Comparison of ENCODE assay signal across 13 cellular contexts in the genomic region with DNA sequence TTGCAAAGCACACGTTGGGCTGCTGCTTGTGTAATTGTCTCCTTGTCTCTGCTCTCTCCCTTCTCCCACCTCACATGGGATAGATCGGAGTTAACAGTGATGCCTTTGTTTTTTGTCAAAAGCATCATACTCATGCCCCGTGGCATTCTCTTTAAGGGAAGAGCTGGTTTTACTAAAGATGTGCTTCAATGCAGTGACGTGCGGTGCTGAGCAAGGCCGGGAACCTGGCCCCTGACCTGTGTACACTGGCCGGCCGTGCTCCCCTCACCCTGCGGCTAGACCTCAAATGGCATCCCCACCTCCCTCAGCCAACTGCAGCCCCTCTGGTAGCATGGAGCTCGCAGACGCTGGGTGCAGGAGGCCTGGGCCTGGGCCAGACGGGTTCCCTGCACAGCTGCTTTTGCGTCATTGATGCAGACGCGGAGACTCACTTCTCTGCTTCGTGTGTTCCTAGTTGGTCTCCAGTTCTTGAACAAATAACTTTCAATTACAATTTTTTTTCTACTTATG. TPM values are rescaled to one million over a fixed set of nuclear protein-coding genes. Genes with fewer than 3 reads are reported as not detected.
DNase-seq lines count a peak whose midpoint lies in the region; ATAC-seq, FAIRE-seq and TF ChIP-seq lines count a peak whose summit lies in the region.
"Had no signal": no experiment of that assay in that cellular context is flagged by ENCODE, and none has a peak within 500 bp of the region (broad histone marks: within the 10 kb centered on the region; RNA-seq: fewer than 3 reads in every experiment).

No MANE protein-coding gene starts in this region.

- peaks cover 62% of the 10 kb centered on the region for H3K4me1 ChIP-seq in SJSA1 (replicated peaks)

- no peaks in the 10 kb centered on the region for H3K27me3 ChIP-seq in SJSA1 (replicated peaks)
- H3K27me3 ChIP-seq: ovary, uterus had no signal

- H3K27me3 Mint-ChIP-seq in Calu3 (ENCODE audit: unreplicated experiment) = no peaks in the 10 kb centered on the region
- no peaks in the 10 kb centered on the region for H3K27me3 Mint-ChIP-seq in progenitor cell of endocrine pancreas
- no peaks in the 10 kb centered on the region for H3K27me3 Mint-ChIP-seq in activated T-cell treated with anti-CD3 and anti-CD28 coated beads, Interleukin-2, amount 50 U/mL, for 4 hours (ENCODE audit: low read depth)
- H3K27me3 Mint-ChIP-seq: central memory CD8-positive, alpha-beta T cell had no signal

- TF ChIP-seq CTCF in Calu3 (IDR thresholded peaks at IDR 0.05; ENCODE audit: unreplicated experiment) = no peak
- no peak for TF ChIP-seq CTCF in progenitor cell of endocrine pancreas (IDR thresholded peaks at IDR 0.05; ENCODE audit: unreplicated experiment)

- H3K27ac Mint-ChIP-seq in Calu3 (ENCODE audit: unreplicated experiment) (peak overlapping the region; percentile 60), progenitor cell of endocrine pancreas (peak overlapping the region; percentile 33)

- peaks cover 6% of the 10 kb centered on the region for H3K36me3 Mint-ChIP-seq in Calu3 (ENCODE audit: insufficient read depth, unreplicated experiment)
- H3K36me3 Mint-ChIP-seq in progenitor cell of endocrine pancreas (ENCODE audit: insufficient read depth) = peaks cover 1% of the 10 kb centered on the region
- peaks cover 14% of the 10 kb centered on the region for H3K36me3 Mint-ChIP-seq in activated T-cell treated with anti-CD3 and anti-CD28 coated beads, Interleukin-2, amount 50 U/mL, for 4 hours (ENCODE audit: insufficient read depth)

- CTCF ChIA-PET in Calu3 (lab: Charles Lee) = interaction anchor here (0.6 kb wide), 1 partner anchor 27 kb away, joined by 3 read pairs; no protein-coding TSS in a partner anchor

- no peak for ATAC-seq in HG02642 (IDR thresholded peaks at IDR 0.05; ENCODE audit: poor library complexity, unreplicated experiment)
- ATAC-seq in activated T-cell treated with anti-CD3 and anti-CD28 coated beads, Interleukin-2, amount 50 U/mL, for 4 hours = no peak

- peak overlapping the region; percentile 93 for H3K27ac ChIP-seq in SJSA1
- H3K27ac ChIP-seq: uterus had no signal

- peaks cover 19% of the 10 kb centered on the region for H3K4me1 Mint-ChIP-seq in Calu3 (ENCODE audit: low read depth, unreplicated experiment)
- H3K4me1 Mint-ChIP-seq in progenitor cell of endocrine pancreas (ENCODE audit: low read depth) = peaks cover 12% of the 10 kb centered on the region
- peaks cover 68% of the 10 kb centered on the region for H3K4me1 Mint-ChIP-seq in activated T-cell treated with anti-CD3 and anti-CD28 coated beads, Interleukin-2, amount 50 U/mL, for 4 hours (ENCODE audit: low read depth)

- no peak for DNase-seq in Calu3
- peak in 1 of 2 experiments; percentile 59 for DNase-seq in SJSA1 (ENCODE audit: low read depth in 1 of 2, low spot score in 2 of 2)
- peak; percentile 92 for DNase-seq in foreskin melanocyte
- no peak for DNase-seq in progenitor cell of endocrine pancreas (ENCODE audit: low spot score, unreplicated experiment)
- no peak for DNase-seq in HTR-8/SVneo (ENCODE audit: insufficient read length, low spot score)
- no peak for DNase-seq in stimulated activated CD4-positive, alpha-beta T cell treated with anti-CD3 and anti-CD28 coated beads, Interleukin-12 subunit alpha, Interleukin-12 subunit beta, amount 100 ng/mL, for 4 hours
- DNase-seq in activated T-cell treated with anti-CD3 and anti-CD28 coated beads, Interleukin-2, amount 50 U/mL, for 4 hours = no peak
- DNase-seq: NCI-H1048, T-helper 1 cell, uterus had no signal

- BruUV-seq in Calu3 (replicated peaks; lab: Mats Ljungman, UMichigan) = no TSS peak

- FAIRE-seq in HTR-8/SVneo (lab: Jason Lieb, UNC) = no peak

- no peak overlapping the region for H3K4me3 ChIP-seq in SJSA1
- H3K4me3 ChIP-seq: ovary, uterus had no signal

- intact Hi-C loops in Calu3 (cut with micrococcal nuclease; ENCODE audit: unreplicated experiment) = no loop called here

- H3K9me3 Mint-ChIP-seq in Calu3 (ENCODE audit: low read depth, unreplicated experiment) = no peaks in the 10 kb centered on the region
- H3K9me3 Mint-ChIP-seq in progenitor cell of endocrine pancreas (ENCODE audit: low read depth) = no peaks in the 10 kb centered on the region
- H3K9me3 Mint-ChIP-seq in activated T-cell treated with anti-CD3 and anti-CD28 coated beads, Interleukin-2, amount 50 U/mL, for 4 hours = no peaks in the 10 kb centered on the region
- H3K9me3 Mint-ChIP-seq: central memory CD8-positive, alpha-beta T cell had no signal

- peaks cover 55% of the 10 kb centered on the region for H3K36me3 ChIP-seq in SJSA1
- H3K36me3 ChIP-seq: ovary, uterus had no signal

- H3K4me3 Mint-ChIP-seq in Calu3 (ENCODE audit: low read depth, unreplicated experiment) (peak overlapping the region; percentile 46), progenitor cell of endocrine pancreas (ENCODE audit: low read depth) (no peak overlapping the region)
- no peak overlapping the region for H3K4me3 Mint-ChIP-seq in activated T-cell treated with anti-CD3 and anti-CD28 coated beads, Interleukin-2, amount 50 U/mL, for 4 hours
- H3K4me3 Mint-ChIP-seq: central memory CD8-positive, alpha-beta T cell had no signal

- H3K9me3 ChIP-seq in SJSA1 (replicated peaks) = no peaks in the 10 kb centered on the region
- H3K9me3 ChIP-seq: ovary, uterus had no signal

RNA-seq across cellular contexts. Expression of a gene that starts 19.9 kb away (rescaled TPM):
- total RNA-seq in Calu3 (2022) (61.2 and 64.1 TPM in 2 replicates), progenitor cell of endocrine pancreas (50.5 and 55.2 TPM in 2 replicates)
- total RNA-seq in SJSA1 (2014; rRNA removed; shearing (Covaris generic)) = 43.5 and 66.9 TPM in 2 replicates
- total RNA-seq in activated T-cell treated with anti-CD3 and anti-CD28 coated beads, Interleukin-2, amount 50 U/mL, for 4 hours = 100 to 1,000 TPM in 2 of 3 donors, 10 to 100 TPM in 1; 97.4 to 122 (median 117) TPM
